In genomic region chr6:116779569-116780164, GRCh38 we compare ENCODE assay signal across 8 cellular contexts. TPM values are rescaled to one million over a fixed set of nuclear protein-coding genes. Genes with fewer than 3 reads are reported as not detected.
A peak's percentile ranks its signal among the peaks of the same experiment; 100 is the strongest.
DNase-seq lines count a peak whose midpoint lies in the region; ATAC-seq and TF ChIP-seq lines count a peak whose summit lies in the region.

No MANE protein-coding gene starts in this region.

- intact Hi-C loops in transverse colon (cut with DNase I; ENCODE audit: low total_unique reads) (no loop called here), left colon (cut with DNase I, micrococcal nuclease) (no loop called here)

- ATAC-seq in foreskin keratinocyte, result peak; percentile 65
- no peak for ATAC-seq in left colon

- no peak overlapping the region for H3K4me3 ChIP-seq in GM12865 (ENCODE audit: low read depth, low read length)
- no peak overlapping the region for H3K4me3 ChIP-seq in transverse colon

- TF ChIP-seq CTCF in GM12865 (IDR thresholded peaks at IDR 0.05; ENCODE audit: insufficient read depth, low read depth, low read length, missing control alignments) (peak; percentile 21), foreskin keratinocyte (conservative IDR thresholded peaks at IDR 0.05) (peak; percentile 60), transverse colon (IDR thresholded peaks at IDR 0.05) (peak; percentile 30 to 47 (median 42))

- no peak overlapping the region for H3K27ac ChIP-seq in foreskin keratinocyte
- no peak overlapping the region for H3K27ac ChIP-seq in transverse colon

- 29 to 36% methylated on average over 13 of the region's 13 CpGs for WGBS in transverse colon (ENCODE audit: low coverage in 1 of 2), 2 donors

- H3K36me3 ChIP-seq in transverse colon, result no peaks in the 10 kb centered on the region

- no peaks in the 10 kb centered on the region for H3K9me3 ChIP-seq in transverse colon

- H3K27me3 ChIP-seq in foreskin keratinocyte (no peaks in the 10 kb centered on the region), transverse colon (peaks cover 15% of the 10 kb centered on the region)

- in situ Hi-C loops in transverse colon (cut with MboI; ENCODE audit: low pct_ligation_motif_present in 1 of 4, low pct_unique_long_range_greater_than_20kb in 1 of 4, low sequenced_read_pairs in 3 of 4), result loop anchor here in 1 of 4 donors (25.0 kb wide), 1 partner anchor 183 kb away; no protein-coding TSS in a partner anchor

- TF ChIP-seq EP300 in transverse colon (IDR thresholded peaks at IDR 0.05; ENCODE audit: low read depth), result no peak

- peak; percentile 38 for DNase-seq in A172 (ENCODE audit: low spot score)
- DNase-seq in GM12865 (ENCODE audit: low read depth), result peak; percentile 40
- DNase-seq in HuH-7 (ENCODE audit: low spot score), result peak; percentile 20
- DNase-seq in RPMI7951 (ENCODE audit: low read depth), result peak; percentile 54
- peak in 1 of 2 donors; percentile 9 for DNase-seq in foreskin keratinocyte
- no peak for DNase-seq in transverse colon
- DNase-seq in left colon, result no peak
- no peak for DNase-seq in activated gamma-delta T cell treated with Interleukin-2 at 50 U/mL for 16 hours

- no peak for TF ChIP-seq POLR2A in transverse colon (IDR thresholded peaks at IDR 0.05)

- H3K4me1 ChIP-seq in foreskin keratinocyte, result no peaks in the 10 kb centered on the region
- no peaks in the 10 kb centered on the region for H3K4me1 ChIP-seq in transverse colon

RNA-seq across cellular contexts. Expression of gene FAM162B, which starts 14.1 kb away (rescaled TPM):
- total RNA-seq in A172 (2014; rRNA removed; shearing (Covaris generic)), result not detected in 2 replicates
- total RNA-seq in RPMI7951 (2014; rRNA removed; shearing (Covaris generic)), result not detected in 2 replicates
- total RNA-seq in foreskin keratinocyte (not detected in 2 replicates), transverse colon (under 1 TPM in 2 of 4 donors, not detected in 2; 0.48 to 0.55 TPM), left colon (under 1 TPM; 0.75 to 0.85 TPM)
- polyA plus RNA-seq in foreskin keratinocyte, result not detected in 2 replicates

RNA-seq across cellular contexts. Expression of gene GPRC6A, which starts 49.2 kb away (rescaled TPM):
- not detected in 2 replicates for total RNA-seq in A172 (2014; rRNA removed; shearing (Covaris generic))
- not detected in 2 replicates for total RNA-seq in RPMI7951 (2014; rRNA removed; shearing (Covaris generic))
- not detected in 2 replicates for total RNA-seq in foreskin keratinocyte
- polyA plus RNA-seq in foreskin keratinocyte, result not detected in 2 replicates
- total RNA-seq in transverse colon, result not detected
- total RNA-seq in left colon, result not detected

Comparison
In these comparisons a context has a peak if more than half of its experiments do, and no peak if none do; other contexts are left out.
1. DNase-seq: peak in A172 (single experiment), GM12865 (single experiment), HuH-7 (single experiment) and RPMI7951 (single experiment); none in transverse colon (single experiment), left colon (0 of 2) and activated gamma-delta T cell treated with Interleukin-2 at 50 U/mL for 16 hours (single experiment).
2. Peak in every context shown above with its lines, with median percentiles within 50 percentile points of each other: CTCF ChIP-seq.